In genomic region chr22:49751968-49752597, GRCh38 we compare ENCODE assay signal across 2 cellular contexts.
TF ChIP-seq lines count a peak whose summit lies in the region.

No MANE protein-coding gene starts in this region.

TF ChIP-seq in SK-N-SH, 30 proteins besides CTCF, POLR2A, EP300 and RAD21 (continued from another document):
- no peak for TF ChIP-seq MXI1 (IDR thresholded peaks at IDR 0.05; ENCODE audit: low read depth, low read length)
- TF ChIP-seq RFX5 (IDR thresholded peaks at IDR 0.05; ENCODE audit: low read length), result no peak
TF ChIP-seq in SK-N-SH: peak in this region for 0.

TF ChIP-seq in SK-N-SH treated with all-trans-retinoic acid at 6 μM for 48 hours, 23 proteins besides CTCF, POLR2A, EP300 and RAD21:
- TF ChIP-seq PATZ1 (CRISPR knock-in tag; IDR thresholded peaks at IDR 0.05; ENCODE audit: borderline replicate concordance), result no peak
- TF ChIP-seq ZC3H10 (CRISPR knock-in tag; IDR thresholded peaks at IDR 0.05), result no peak
- TF ChIP-seq TCF4 (CRISPR knock-in tag; IDR thresholded peaks at IDR 0.05; ENCODE audit: borderline replicate concordance), result no peak
- TF ChIP-seq ZFP3 (CRISPR knock-in tag; IDR thresholded peaks at IDR 0.05), result no peak
- TF ChIP-seq TSHZ2 (CRISPR knock-in tag; IDR thresholded peaks at IDR 0.05), result no peak
- TF ChIP-seq CREB5 (CRISPR knock-in tag; IDR thresholded peaks at IDR 0.05; ENCODE audit: low read depth), result no peak
- TF ChIP-seq ZNF70 (CRISPR knock-in tag; IDR thresholded peaks at IDR 0.05), result no peak
- no peak for TF ChIP-seq PPARA (CRISPR knock-in tag; IDR thresholded peaks at IDR 0.05; ENCODE audit: borderline replicate concordance)
- TF ChIP-seq GLIS3 (CRISPR knock-in tag; IDR thresholded peaks at IDR 0.05), result no peak
- no peak for TF ChIP-seq ESRRG (CRISPR knock-in tag; IDR thresholded peaks at IDR 0.05)
- no peak for TF ChIP-seq SNAI2 (CRISPR knock-in tag; IDR thresholded peaks at IDR 0.05)
- no peak for TF ChIP-seq BACH2 (CRISPR knock-in tag; IDR thresholded peaks at IDR 0.05; ENCODE audit: borderline replicate concordance)
- no peak for TF ChIP-seq ZNF565 (CRISPR knock-in tag; conservative IDR thresholded peaks at IDR 0.05; ENCODE audit: low read depth)
